In the genomic region with DNA sequence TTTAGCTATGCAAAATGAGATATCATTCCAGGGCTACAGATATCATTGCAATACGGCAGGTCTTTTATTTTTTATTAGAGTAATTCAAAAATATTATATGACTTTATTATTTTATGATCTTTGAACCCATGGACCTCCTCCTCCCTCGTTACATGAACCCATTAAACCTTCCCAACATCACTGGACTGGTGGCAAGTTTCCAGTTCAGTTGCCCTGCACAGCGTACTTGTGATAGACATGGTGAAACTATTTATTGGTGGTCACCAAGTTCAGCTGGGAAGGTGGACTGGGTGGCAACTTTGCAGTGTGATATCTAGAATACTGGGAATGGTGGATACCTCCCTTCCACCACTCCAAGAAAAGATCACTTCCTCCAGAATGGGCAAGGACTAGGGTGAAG, we compare ENCODE assay signal across 1 cellular context.
TF ChIP-seq lines count a peak whose summit lies in the region.

No MANE protein-coding gene starts in this region.

TF ChIP-seq in K562, 482 proteins besides CTCF, POLR2A, EP300 and RAD21 (continued from another document):
- TF ChIP-seq, protein P1, sequence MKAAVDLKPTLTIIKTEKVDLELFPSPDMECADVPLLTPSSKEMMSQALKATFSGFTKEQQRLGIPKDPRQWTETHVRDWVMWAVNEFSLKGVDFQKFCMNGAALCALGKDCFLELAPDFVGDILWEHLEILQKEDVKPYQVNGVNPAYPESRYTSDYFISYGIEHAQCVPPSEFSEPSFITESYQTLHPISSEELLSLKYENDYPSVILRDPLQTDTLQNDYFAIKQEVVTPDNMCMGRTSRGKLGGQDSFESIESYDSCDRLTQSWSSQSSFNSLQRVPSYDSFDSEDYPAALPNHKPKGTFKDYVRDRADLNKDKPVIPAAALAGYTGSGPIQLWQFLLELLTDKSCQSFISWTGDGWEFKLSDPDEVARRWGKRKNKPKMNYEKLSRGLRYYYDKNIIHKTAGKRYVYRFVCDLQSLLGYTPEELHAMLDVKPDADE (conservative IDR thresholded peaks at IDR 0.05; ENCODE audit: control insufficient read depth, low read depth, low read length), result no peak
- no peak for TF ChIP-seq MAFF (IDR thresholded peaks at IDR 0.05; ENCODE audit: low read length)
- no peak for TF ChIP-seq DIDO1 (tag; IDR thresholded peaks at IDR 0.05; ENCODE audit: low read depth)
- no peak for TF ChIP-seq MAFK (IDR thresholded peaks at IDR 0.05; ENCODE audit: low read length)
- TF ChIP-seq PTBP1 (IDR thresholded peaks at IDR 0.05; ENCODE audit: low read depth, low read length), result no peak
